In genomic region chr5:157918811-157919742, GRCh38 we compare ENCODE assay signal across 8 cellular contexts.
A peak's percentile ranks its signal among the peaks of the same experiment; 100 is the strongest.
DNase-seq lines count a peak whose midpoint lies in the region; ATAC-seq and TF ChIP-seq lines count a peak whose summit lies in the region.

No MANE protein-coding gene starts in this region.

- no peak overlapping the region for H3K4me3 ChIP-seq in brain microvascular endothelial cell (ENCODE audit: low read depth, low read length)

- peaks cover 0 to 1% (median 0%) of the 10 kb centered on the region in 3 donors for H3K27me3 Mint-ChIP-seq in CD14-positive monocyte (ENCODE audit: low read depth in 3 of 3)
- H3K27me3 Mint-ChIP-seq in memory B cell = no peaks in the 10 kb centered on the region

- H3K9me3 Mint-ChIP-seq in CD14-positive monocyte (no peaks in the 10 kb centered on the region), memory B cell (no peaks in the 10 kb centered on the region)

- TF ChIP-seq CTCF in CD14-positive monocyte (IDR thresholded peaks at IDR 0.05) (no peak), brain microvascular endothelial cell (IDR thresholded peaks at IDR 0.05; ENCODE audit: low read depth, low read length, missing control alignments) (no peak)

- H3K27ac Mint-ChIP-seq in CD14-positive monocyte (peak overlapping the region in 6 of 7 donors; percentile 8 to 53 (median 30)), memory B cell (peak overlapping the region; percentile 89)

- intact Hi-C loops in CD14-positive monocyte (cut with micrococcal nuclease) = no loop called here

- no peak overlapping the region for H3K27ac ChIP-seq in brain microvascular endothelial cell

- no peak for DNase-seq in CD14-positive monocyte (ENCODE audit: low spot score)
- DNase-seq in activated T-cell treated with anti-CD3 and anti-CD28 coated beads, Interleukin-2, amount 50 U/mL, for 1 hour = peak; percentile 23
- DNase-seq in memory B cell (ENCODE audit: low spot score in 2 of 2) = peak in 1 of 2 donors; percentile 11
- no peak for DNase-seq in brain microvascular endothelial cell
- no peak for DNase-seq in NCI-H526 treated with DMSO at 0.1 percent for 48 hours (lab: John Stamatoyannopoulos, UW)

- no peaks in the 10 kb centered on the region for H3K36me3 ChIP-seq in brain microvascular endothelial cell (replicated peaks)

- in situ Hi-C loops in brain microvascular endothelial cell (cut with HindIII; ENCODE audit: low pct_ligation_motif_present, low sequenced_read_pairs) = no loop called here

- ATAC-seq in HG03108 (IDR thresholded peaks at IDR 0.05; ENCODE audit: unreplicated experiment) (peak; percentile 46), memory B cell (ENCODE audit: low read depth) (peak; percentile 64), HG02870 (IDR thresholded peaks at IDR 0.05; ENCODE audit: unreplicated experiment) (no peak), HG03521 (IDR thresholded peaks at IDR 0.05; ENCODE audit: unreplicated experiment) (no peak)

- H3K4me3 Mint-ChIP-seq in CD14-positive monocyte = peak overlapping the region; percentile 63 to 82
- H3K4me3 Mint-ChIP-seq in memory B cell = peak overlapping the region; percentile 84

- H3K27me3 ChIP-seq in brain microvascular endothelial cell (replicated peaks) = no peaks in the 10 kb centered on the region

- H3K36me3 Mint-ChIP-seq in CD14-positive monocyte (no peaks in the 10 kb centered on the region), memory B cell (no peaks in the 10 kb centered on the region)

- H3K4me1 Mint-ChIP-seq in CD14-positive monocyte (peaks cover 36% of the 10 kb centered on the region), memory B cell (peaks cover 30% of the 10 kb centered on the region)

Comparison
In these comparisons a context has a peak if more than half of its experiments do, and no peak if none do; other contexts are left out.
1. ATAC-seq: peak in HG03108 (single experiment) and memory B cell (single experiment); none in HG02870 (single experiment) and HG03521 (single experiment).